Comparison of ENCODE assay signal across 35 cellular contexts in genomic region chr15:95981209-95981608, GRCh38.
DNase-seq lines count a peak whose midpoint lies in the region; ATAC-seq, FAIRE-seq and TF ChIP-seq lines count a peak whose summit lies in the region.
"Had no signal": no experiment of that assay in that cellular context is flagged by ENCODE, and none has a peak within 500 bp of the region (broad histone marks: within the 10 kb centered on the region; RNA-seq: fewer than 3 reads in every experiment).

No MANE protein-coding gene starts in this region.

- dilution Hi-C loops in mammary epithelial cell (cut with HindIII; ENCODE audit: low sequenced_read_pairs): no loop called here

- H3K4me1 Mint-ChIP-seq in natural killer cell treated with Interleukin-12 subunit alpha and Interleukin-12 subunit beta and Interleukin-15 and Interleukin-18, amount 100 ng/mL, for 72 hours (ENCODE audit: low read depth in 2 of 2): peaks cover 0 to 4% of the 10 kb centered on the region in 2 donors
- H3K4me1 Mint-ChIP-seq: B cell; CD14-positive monocyte; CD4-positive, alpha-beta memory T cell; CD8-positive, alpha-beta memory T cell had no signal

- POLR2A ChIA-PET in GM12878 (lab: Charles Lee): no interaction called here

- TF ChIP-seq CTCF in GM12878 (IDR thresholded peaks at IDR 0.05 in 2 of 3, conservative IDR thresholded peaks at IDR 0.05 in 1 of 3; ENCODE audit: control insufficient read depth in 2 of 3, extremely low read depth in 1 of 3, insufficient read depth in 1 of 3, low read depth in 3 of 3, low read length in 3 of 3) (no peak), mammary epithelial cell (conservative IDR thresholded peaks at IDR 0.05 in 1 of 2, IDR thresholded peaks at IDR 0.05 in 1 of 2; ENCODE audit: extremely low read depth in 1 of 2, insufficient read depth in 1 of 2, low read depth in 1 of 2, low read length in 2 of 2) (no peak)

- CTCF ChIA-PET in GM12878 (lab: Yijun Ruan, JAX) (interaction anchor here (1.5 kb wide), 1 partner anchor 10 kb away, joined by 3 read pairs; no protein-coding TSS in a partner anchor), mammary epithelial cell (lab: Charles Lee; ENCODE audit: low non-redundant PET) (no interaction called here)

- intact Hi-C loops in GM12878 (cut with micrococcal nuclease; ENCODE audit: unreplicated experiment): no loop called here
- intact Hi-C loops in mammary epithelial cell (cut with micrococcal nuclease): no loop called here

- H3K79me2 ChIP-seq in GM12878 (ENCODE audit: control insufficient read depth, insufficient read depth, low read length) (no peaks in the 10 kb centered on the region), mammary epithelial cell (ENCODE audit: insufficient read depth, low read length) (no peaks in the 10 kb centered on the region)

- H2AFZ ChIP-seq in GM12878 (ENCODE audit: control insufficient read depth, low read depth, low read length) (no peak overlapping the region), mammary epithelial cell (ENCODE audit: low read depth, low read length) (no peak overlapping the region)

- H3K4me2 ChIP-seq in GM12878 (ENCODE audit: control insufficient read depth, insufficient read depth) (no peak overlapping the region), mammary epithelial cell (ENCODE audit: insufficient read depth, low read depth, low read length) (no peak overlapping the region)
- H3K4me2 ChIP-seq: A549; BLaER1; BLaER1 treated with 17β-estradiol and CSF1 and Interleukin-3, amounts not matched to agents 10 nM and 100 nM had no signal

- no peak overlapping the region for H3K4me3 Mint-ChIP-seq in natural killer cell treated with Interleukin-12 subunit alpha and Interleukin-12 subunit beta and Interleukin-15 and Interleukin-18, amount 100 ng/mL, for 72 hours
- H3K4me3 Mint-ChIP-seq: B cell; CD14-positive monocyte; CD4-positive, alpha-beta memory T cell; CD4-positive, alpha-beta T cell; CD4-positive, CD25-positive, alpha-beta regulatory T cell; CD8-positive, alpha-beta memory T cell; CD8-positive, alpha-beta T cell had no signal

- H4K20me1 ChIP-seq in GM12878 (ENCODE audit: control insufficient read depth, insufficient read depth): no peaks in the 10 kb centered on the region
- no peaks in the 10 kb centered on the region for H4K20me1 ChIP-seq in mammary epithelial cell (ENCODE audit: insufficient read depth, low read length)
- H4K20me1 ChIP-seq: BLaER1; BLaER1 treated with 17β-estradiol and CSF1 and Interleukin-3, amounts not matched to agents 10 nM and 100 nM had no signal

- H3K27ac Mint-ChIP-seq in natural killer cell treated with Interleukin-12 subunit alpha and Interleukin-12 subunit beta and Interleukin-15 and Interleukin-18, amount 100 ng/mL, for 72 hours: no peak overlapping the region
- H3K27ac Mint-ChIP-seq: B cell; CD14-positive monocyte; CD4-positive, alpha-beta memory T cell; CD4-positive, alpha-beta T cell; CD4-positive, CD25-positive, alpha-beta regulatory T cell; CD8-positive, alpha-beta memory T cell; CD8-positive, alpha-beta T cell had no signal

- H3K4me3 ChIP-seq in GM12878 (no peak overlapping the region), mammary epithelial cell (replicated peaks in 1 of 3; ENCODE audit: insufficient read depth in 1 of 3, low read depth in 2 of 3, low read length in 3 of 3) (no peak overlapping the region)
- H3K4me3 ChIP-seq: A549; BLaER1; BLaER1 treated with 17β-estradiol and CSF1 and Interleukin-3, amounts not matched to agents 10 nM and 100 nM had no signal

- RAD21 ChIA-PET in GM12878 (lab: Charles Lee; ENCODE audit: unreplicated experiment): no interaction called here

- BruUV-seq in GM12878 (replicated peaks; lab: Mats Ljungman, UMichigan) (no TSS peak), mammary epithelial cell (replicated peaks; lab: Mats Ljungman, UMichigan) (no TSS peak)

- H3K36me3 ChIP-seq in GM12878 (ENCODE audit: control insufficient read depth in 2 of 2, insufficient read depth in 2 of 2, low read length in 1 of 2) (no peaks in the 10 kb centered on the region), mammary epithelial cell (ENCODE audit: insufficient read depth, low read length) (no peaks in the 10 kb centered on the region)
- H3K36me3 ChIP-seq: BE2C; BLaER1; BLaER1 treated with 17β-estradiol and CSF1 and Interleukin-3, amounts not matched to agents 10 nM and 100 nM had no signal

- H3K36me3 Mint-ChIP-seq in natural killer cell treated with Interleukin-12 subunit alpha and Interleukin-12 subunit beta and Interleukin-15 and Interleukin-18, amount 100 ng/mL, for 72 hours: peaks cover 6% of the 10 kb centered on the region
- H3K36me3 Mint-ChIP-seq: CD14-positive monocyte; CD4-positive, alpha-beta memory T cell; CD4-positive, CD25-positive, alpha-beta regulatory T cell; CD8-positive, alpha-beta memory T cell; CD8-positive, alpha-beta T cell had no signal

- TF ChIP-seq POLR2A in GM12891 (IDR thresholded peaks at IDR 0.05; ENCODE audit: low read depth, low read length) (no peak), GM12878 (IDR thresholded peaks at IDR 0.05; ENCODE audit: low read depth, low read length) (no peak)

- no peak; the same call in 2 of the 3 replicates for ATAC-seq in GM12878
- no peak for ATAC-seq in natural killer cell treated with Interleukin-12 subunit alpha and Interleukin-12 subunit beta and Interleukin-15 and Interleukin-18, amount 100 ng/mL, for 72 hours
- ATAC-seq: A549; CD8-positive, alpha-beta T cell had no signal

- peaks cover 3% of the 10 kb centered on the region; the same call in 2 of the 3 replicates for H3K9me3 ChIP-seq in GM12878 (replicated peaks; ENCODE audit: control insufficient read depth, insufficient read depth, low read length)
- H3K9me3 ChIP-seq in mammary epithelial cell (replicated peaks; ENCODE audit: insufficient read depth, low read length): no peaks in the 10 kb centered on the region
- H3K9me3 ChIP-seq: A549; BE2C; BLaER1; BLaER1 treated with 17β-estradiol and CSF1 and Interleukin-3, amounts not matched to agents 10 nM and 100 nM; Caco-2 had no signal

- H3K4me1 ChIP-seq in GM12878 (ENCODE audit: control insufficient read depth, insufficient read depth, low read length): no peaks in the 10 kb centered on the region
- H3K4me1 ChIP-seq in mammary epithelial cell (ENCODE audit: insufficient read depth, low read length): no peaks in the 10 kb centered on the region
- H3K4me1 ChIP-seq: A549; BE2C; BLaER1; BLaER1 treated with 17β-estradiol and CSF1 and Interleukin-3, amounts not matched to agents 10 nM and 100 nM; Caco-2 had no signal

- TF ChIP-seq EP300 in GM12878 (IDR thresholded peaks at IDR 0.05; ENCODE audit: borderline replicate concordance in 1 of 2, control insufficient read depth in 1 of 2, low read depth in 2 of 2, low read length in 2 of 2): no peak

- H3K27me3 Mint-ChIP-seq in natural killer cell treated with Interleukin-12 subunit alpha and Interleukin-12 subunit beta and Interleukin-15 and Interleukin-18, amount 100 ng/mL, for 72 hours: peaks cover 37% of the 10 kb centered on the region in 2 donors
- H3K27me3 Mint-ChIP-seq: B cell; CD4-positive, alpha-beta memory T cell; CD4-positive, alpha-beta T cell; CD4-positive, CD25-positive, alpha-beta regulatory T cell had no signal

- 53% methylated on average over 6 of the region's 6 CpGs for WGBS in GM12878 (ENCODE audit: insufficient coverage, insufficient replicate concordance, low lambda C conversion rate, missing lambda C conversion rate)
- 74% methylated on average over 6 of the region's 6 CpGs for WGBS in mammary epithelial cell (ENCODE audit: low coverage, missing lambda C conversion rate)

- H3K27me3 ChIP-seq in GM12878 (replicated peaks in 1 of 2; ENCODE audit: control insufficient read depth in 2 of 2, insufficient read depth in 2 of 2, low read length in 1 of 2) (no peaks in the 10 kb centered on the region), mammary epithelial cell (ENCODE audit: insufficient read depth, low read length) (peaks cover 5% of the 10 kb centered on the region)
- H3K27me3 ChIP-seq: BE2C, BLaER1 had no signal

- no peak for TF ChIP-seq RAD21 in GM12878 (IDR thresholded peaks at IDR 0.05; ENCODE audit: insufficient read depth, low read depth, low read length)

- SMC1A ChIA-PET in GM12878 (lab: Charles Lee; ENCODE audit: uncharacterized antibody, unreplicated experiment): interaction anchor here (0.6 to 1.6 kb wide), 4 partner anchors 9 to 59 kb away, joined by 3 to 5 read pairs (median 3); no protein-coding TSS in a partner anchor

- no peak for FAIRE-seq in GM12891 (lab: Jason Lieb, UNC)
- FAIRE-seq in GM12878 (lab: Jason Lieb, UNC): no peak
- FAIRE-seq: A204.1, A549, D721Med had no signal

- in situ Hi-C loops in GM12878 (cut with MboI): no loop called here
- in situ Hi-C loops in mammary epithelial cell (cut with MboI; ENCODE audit: low sequenced_read_pairs in 2 of 2): no loop called here

- H3K9me3 Mint-ChIP-seq in natural killer cell treated with Interleukin-12 subunit alpha and Interleukin-12 subunit beta and Interleukin-15 and Interleukin-18, amount 100 ng/mL, for 72 hours: no peaks in the 10 kb centered on the region
- H3K9me3 Mint-ChIP-seq: CD4-positive, alpha-beta T cell; CD8-positive, alpha-beta T cell had no signal

- H3K27ac ChIP-seq in GM12878 (ENCODE audit: control insufficient read depth, insufficient read depth) (no peak overlapping the region), mammary epithelial cell (ENCODE audit: insufficient read depth, low read depth, low read length) (no peak overlapping the region)
- H3K27ac ChIP-seq: 22Rv1; A549; BLaER1; BLaER1 treated with 17β-estradiol and CSF1 and Interleukin-3, amounts not matched to agents 10 nM and 100 nM; C4-2B had no signal

- DNase-seq in GM12891 (ENCODE audit: insufficient read length, low spot score) (no peak), MV-4-11 (lab: John Stamatoyannopoulos, UW) (peak; percentile 19), GM12878 (ENCODE audit: low read depth, low spot score) (no peak), NCI-H2029 treated with DMSO at 0.1 percent for 48 hours (lab: John Stamatoyannopoulos, UW) (no peak), mammary epithelial cell (no peak)
- DNase-seq in natural killer cell treated with Interleukin-12 subunit alpha and Interleukin-12 subunit beta and Interleukin-15 and Interleukin-18, amount 100 ng/mL, for 72 hours (ENCODE audit: low spot score): no peak
- DNase-seq: 8988T; ACHN; AML-193; BE2C; C1 segment of cervical spinal cord; Caco-2; Calu3; CD4-positive, alpha-beta memory T cell; CD4-positive, alpha-beta T cell; CD4-positive, CD25-positive, alpha-beta regulatory T cell; CD8-positive, alpha-beta memory T cell; CD8-positive, alpha-beta T cell; COR-L47; DMS 273 treated with DMSO at 0.1 percent for 48 hours; DMS153; DMS53; DMS79; DMS79 treated with DMSO at 0.1 percent for 48 hours; DND-41; EL had no signal

- no peak overlapping the region for H3K9ac ChIP-seq in GM12878 (ENCODE audit: control insufficient read depth, insufficient read depth, low read length)
- no peak overlapping the region for H3K9ac ChIP-seq in mammary epithelial cell (ENCODE audit: insufficient read depth, low read length)
- H3K9ac ChIP-seq: BLaER1; BLaER1 treated with 17β-estradiol and CSF1 and Interleukin-3, amounts not matched to agents 10 nM and 100 nM had no signal

TF ChIP-seq in GM12891, 5 proteins besides CTCF, POLR2A, EP300 and RAD21 (continues in another document):
- TF ChIP-seq SPI1 (IDR thresholded peaks at IDR 0.05; ENCODE audit: low read depth, low read length) (peak; percentile 81), POU2F2 (IDR thresholded peaks at IDR 0.05; ENCODE audit: low read depth, low read length) (no peak)

TF ChIP-seq in GM12878, 131 proteins besides CTCF, POLR2A, EP300 and RAD21 (continues in another document):
- no peak for TF ChIP-seq NR2C1 (IDR thresholded peaks at IDR 0.05)
